Comparison of ENCODE assay signal across 8 cellular contexts in the genomic region with DNA sequence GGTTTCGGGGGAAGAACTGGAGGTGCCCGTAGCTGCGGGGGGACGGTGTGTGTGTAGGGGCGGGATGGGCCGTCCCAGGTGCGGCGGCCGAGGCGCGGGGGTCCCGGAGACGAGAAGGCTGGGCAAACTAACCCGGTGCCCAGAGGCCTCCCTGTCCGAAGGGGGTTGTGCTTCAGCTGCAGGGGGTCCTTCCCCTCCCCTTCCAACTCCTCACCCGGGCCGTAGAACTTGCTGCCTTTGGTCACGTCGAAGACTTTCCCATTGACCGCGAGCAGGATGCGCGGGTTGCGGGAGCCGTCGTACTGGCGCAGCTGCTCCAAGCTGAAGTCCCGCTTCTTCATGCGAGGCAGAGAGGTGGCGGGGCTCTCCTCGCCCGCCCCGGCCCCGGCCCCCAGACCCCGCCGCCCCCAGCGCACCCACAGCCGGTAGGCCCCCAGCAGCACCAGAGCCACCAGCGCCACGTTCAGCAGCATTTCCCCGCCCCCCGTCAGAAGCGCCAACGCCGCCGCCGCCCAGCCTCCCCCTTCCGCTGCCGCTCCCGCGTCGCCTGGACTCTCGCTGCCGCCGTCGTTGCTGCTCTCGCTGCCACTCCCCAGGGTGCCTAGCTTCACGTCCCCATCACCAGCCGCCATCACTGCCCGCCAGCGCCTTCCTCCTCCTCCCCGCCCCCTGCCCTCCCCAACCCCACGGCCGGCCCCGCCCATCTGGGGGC. TPM values are rescaled to one million over a fixed set of nuclear protein-coding genes. Genes with fewer than 3 reads are reported as not detected.
DNase-seq lines count a peak whose midpoint lies in the region; ATAC-seq and TF ChIP-seq lines count a peak whose summit lies in the region.

A gene with protein sequence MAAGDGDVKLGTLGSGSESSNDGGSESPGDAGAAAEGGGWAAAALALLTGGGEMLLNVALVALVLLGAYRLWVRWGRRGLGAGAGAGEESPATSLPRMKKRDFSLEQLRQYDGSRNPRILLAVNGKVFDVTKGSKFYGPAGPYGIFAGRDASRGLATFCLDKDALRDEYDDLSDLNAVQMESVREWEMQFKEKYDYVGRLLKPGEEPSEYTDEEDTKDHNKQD (minus strand): TSS at position 655 of the 712 bp plus-strand sequence. CDS start 23 bp downstream, at position 632.

- peak within 1 kb of the TSS; percentile 88 for H3K4me3 Mint-ChIP-seq in endodermal cell

- ATAC-seq in GM18502 (IDR thresholded peaks at IDR 0.05; ENCODE audit: poor library complexity, unreplicated experiment) (peak; percentile 14), HG03139 (IDR thresholded peaks at IDR 0.05; ENCODE audit: unreplicated experiment) (peak; percentile 2)

- peak within 1 kb of the TSS; percentile 92 for H3K27ac Mint-ChIP-seq in endodermal cell

- no peaks in the 10 kb centered on the region for H3K27me3 ChIP-seq in endodermal cell (ENCODE audit: control insufficient read depth, insufficient read depth, low read length, poor library complexity, severe bottlenecking)
- no peaks in the 10 kb centered on the region for H3K27me3 ChIP-seq in mononuclear cell (ENCODE audit: insufficient read depth, low read length)
- no peaks in the 10 kb centered on the region for H3K27me3 ChIP-seq in tibial nerve

- peak in 1 of 2 donors; percentile 15 for TF ChIP-seq POLR2A in tibial nerve (IDR thresholded peaks at IDR 0.05)

- H3K9ac ChIP-seq in endodermal cell (ENCODE audit: extremely low read depth, low read length, poor library complexity, severe bottlenecking): peak within 1 kb of the TSS; percentile 89

- H3K9me3 ChIP-seq in endodermal cell (ENCODE audit: control insufficient read depth, low read length) (no peaks in the 10 kb centered on the region), mononuclear cell (ENCODE audit: low read depth, low read length) (no peaks in the 10 kb centered on the region), tibial nerve (no peaks in the 10 kb centered on the region)

- H3K9me3 Mint-ChIP-seq in endodermal cell: no peaks in the 10 kb centered on the region

- in situ Hi-C loops in ACHN (cut with HindIII; ENCODE audit: low pct_ligation_motif_present, low pct_unique_long_range_greater_than_20kb, low sequenced_read_pairs): no loop called here

- H3K27me3 Mint-ChIP-seq in endodermal cell (ENCODE audit: insufficient read depth): peaks cover 2% of the 10 kb centered on the region

- 0% methylated on average over 2 to 64 of the region's 65 CpGs for WGBS in endodermal cell (ENCODE audit: insufficient coverage in 1 of 2, insufficient read length in 1 of 2), 2 experiments
- 1 to 2% methylated on average over 25 to 35 of the region's 65 CpGs for WGBS in tibial nerve, 2 donors

- H3K27ac ChIP-seq in endodermal cell (ENCODE audit: low read depth, low read length) (peak within 1 kb of the TSS; percentile 97), tibial nerve (peak within 1 kb of the TSS; percentile 86 to 96 (median 94))

- H3K36me3 ChIP-seq in endodermal cell (ENCODE audit: control insufficient read depth, insufficient read depth, low read length): peaks cover 25% of the 10 kb centered on the region
- no peaks in the 10 kb centered on the region for H3K36me3 ChIP-seq in tibial nerve

- DNase-seq in ACHN: peak; percentile 44
- DNase-seq in SW480 (ENCODE audit: low spot score): peak; percentile 22
- DNase-seq in endodermal cell: peak; percentile 85
- DNase-seq in tibial nerve (ENCODE audit: low spot score in 2 of 2): no peak
- no peak for DNase-seq in foreskin melanocyte

- peaks cover 16% of the 10 kb centered on the region for H3K4me1 Mint-ChIP-seq in endodermal cell

- TF ChIP-seq EP300 in tibial nerve (IDR thresholded peaks at IDR 0.05): no peak

- TF ChIP-seq CTCF in endodermal cell (conservative IDR thresholded peaks at IDR 0.05) (no peak), tibial nerve (IDR thresholded peaks at IDR 0.05) (no peak)

- H3K36me3 Mint-ChIP-seq in endodermal cell (ENCODE audit: low read depth): peaks cover 20% of the 10 kb centered on the region

- H3K4me3 ChIP-seq in endodermal cell (ENCODE audit: low read length) (peak within 1 kb of the TSS; percentile 96), mononuclear cell (ENCODE audit: low read length) (peak within 1 kb of the TSS; percentile 73), tibial nerve (peak within 1 kb of the TSS; percentile 70 to 92 (median 84))

- H3K4me1 ChIP-seq in endodermal cell (ENCODE audit: control insufficient read depth, insufficient read depth, low read length) (peaks cover 5% of the 10 kb centered on the region), mononuclear cell (ENCODE audit: insufficient read depth, low read length) (peaks cover 33% of the 10 kb centered on the region), tibial nerve (peaks cover 0 to 38% (median 16%) of the 10 kb centered on the region in 4 donors)

RNA-seq across cellular contexts. Expression of the gene that starts here (rescaled TPM):
- total RNA-seq in endodermal cell: 10 to 100 TPM; 57.0 to 68.5 TPM
- 68.7 TPM for polyA plus RNA-seq in endodermal cell (2013, experiment 1 of 2)
- 70.6 TPM for polyA plus RNA-seq in endodermal cell (2013, experiment 2 of 2)
- total RNA-seq in mononuclear cell: 17.8 TPM
- total RNA-seq in tibial nerve: 10 to 100 TPM; 21.8 to 45.9 (median 29.0) TPM

Comparison
In these comparisons a context has a peak if more than half of its experiments do, and no peak if none do; other contexts are left out.
1. DNase-seq: peak in ACHN (single experiment), SW480 (single experiment) and endodermal cell (single experiment); none in tibial nerve (0 of 2) and foreskin melanocyte (single experiment).
2. Peak in every context shown above with its lines, with median percentiles within 50 percentile points of each other: H3K4me3 ChIP-seq.